ENCODE assay signal across 8 cellular contexts in genomic region chr17:57899822-57900221, GRCh38. TPM values are rescaled to one million over a fixed set of nuclear protein-coding genes. Genes with fewer than 3 reads are reported as not detected.
A peak's percentile ranks its signal among the peaks of the same experiment; 100 is the strongest.
DNase-seq lines count a peak whose midpoint lies in the region; ATAC-seq, FAIRE-seq and TF ChIP-seq lines count a peak whose summit lies in the region.

No MANE protein-coding gene starts in this region.

- H3K79me2 ChIP-seq in SK-N-SH (ENCODE audit: insufficient read depth), result peaks cover 89% of the 10 kb centered on the region

- peak in 5 of 8 donors; percentile 12 to 28 (median 20) for ATAC-seq in heart right ventricle
- no peak for ATAC-seq in GM21447 (IDR thresholded peaks at IDR 0.05; ENCODE audit: unreplicated experiment)

- no peaks in the 10 kb centered on the region for H4K20me1 ChIP-seq in SK-N-SH (ENCODE audit: insufficient read depth)

- TF ChIP-seq EP300 in SK-N-SH (IDR thresholded peaks at IDR 0.05; ENCODE audit: borderline replicate concordance in 1 of 2, low read depth in 1 of 2, low read length in 1 of 2), result no peak

- no peak for TF ChIP-seq RAD21 in SK-N-SH (IDR thresholded peaks at IDR 0.05; ENCODE audit: low read length)

- H3K4me2 ChIP-seq in SK-N-SH, result peak overlapping the region; percentile 48; the same call in 1 of the 2 replicates

- no peaks in the 10 kb centered on the region for H3K27me3 ChIP-seq in SK-N-SH (ENCODE audit: insufficient read depth)
- H3K27me3 ChIP-seq in heart right ventricle, result no peaks in the 10 kb centered on the region
- H3K27me3 ChIP-seq in small intestine (ENCODE audit: control insufficient read depth in 2 of 2, insufficient read depth in 2 of 2, low read length in 2 of 2), result no peaks in the 10 kb centered on the region

- H2AFZ ChIP-seq in SK-N-SH (ENCODE audit: low read depth), result no peak overlapping the region

- H3K9ac ChIP-seq in SK-N-SH, result peak overlapping the region; percentile 23; the same call in 1 of the 2 replicates

- no peaks in the 10 kb centered on the region for H3K9me2 ChIP-seq in SK-N-SH

- no peaks in the 10 kb centered on the region for H3K9me3 ChIP-seq in SK-N-SH
- no peaks in the 10 kb centered on the region for H3K9me3 ChIP-seq in heart right ventricle
- no peaks in the 10 kb centered on the region for H3K9me3 ChIP-seq in small intestine (ENCODE audit: control insufficient read depth, low read depth)

- TF ChIP-seq CTCF in SK-N-SH (IDR thresholded peaks at IDR 0.05) (no peak), heart right ventricle (IDR thresholded peaks at IDR 0.05) (no peak), GM13977 (IDR thresholded peaks at IDR 0.05; ENCODE audit: extremely low read depth, insufficient read depth, missing control alignments) (no peak)

- H3K4me1 ChIP-seq in SK-N-SH (ENCODE audit: control insufficient read depth in 1 of 2, insufficient read depth in 2 of 2, low read depth in 1 of 2, low read length in 1 of 2), result peaks cover 41 to 56% of the 10 kb centered on the region in 2 experiments; a peak in 3 of 4 replicates
- H3K4me1 ChIP-seq in heart right ventricle, result peaks cover 42 to 99% (median 83%) of the 10 kb centered on the region in 9 donors
- peaks cover 6 to 19% of the 10 kb centered on the region in 2 donors for H3K4me1 ChIP-seq in small intestine (ENCODE audit: control insufficient read depth in 2 of 2, insufficient read depth in 1 of 2, low read depth in 1 of 2, low read length in 1 of 2)

- WGBS in SK-N-SH (ENCODE audit: low lambda C conversion rate), result 97% methylated on average over 4 of the region's 4 CpGs
- 76 to 78% methylated on average over 4 of the region's 4 CpGs for WGBS in heart right ventricle, 2 donors
- 75 to 78% (median 77%) methylated on average over 4 of the region's 4 CpGs for WGBS in small intestine, 3 donors

- peaks cover 21% of the 10 kb centered on the region for H3F3A ChIP-seq in SK-N-SH (replicated peaks; ENCODE audit: insufficient read depth)

- no peaks in the 10 kb centered on the region for H3K36me3 ChIP-seq in SK-N-SH (replicated peaks in 1 of 2; ENCODE audit: control insufficient read depth in 1 of 2, insufficient read depth in 2 of 2, low read length in 1 of 2)
- peaks cover 0 to 5% (median 0%) of the 10 kb centered on the region in 9 donors for H3K36me3 ChIP-seq in heart right ventricle
- H3K36me3 ChIP-seq in small intestine (ENCODE audit: control insufficient read depth in 2 of 2, insufficient read depth in 2 of 2, low read length in 2 of 2), result no peaks in the 10 kb centered on the region

- peak; percentile 40 for FAIRE-seq in GM19239 (lab: Jason Lieb, UNC)
- no peak for FAIRE-seq in small intestine (lab: Jason Lieb, UNC)

- DNase-seq in GM19239 (ENCODE audit: insufficient read length, low spot score) (no peak), SK-N-SH (no peak), heart right ventricle (peak in 1 of 2 donors; percentile 44), small intestine (peak; percentile 81), GM19238 (ENCODE audit: insufficient read length, low spot score) (no peak), GM13977 (ENCODE audit: low spot score) (no peak)
- DNase-seq in activated CD8-positive, alpha-beta memory T cell treated with anti-CD3 and anti-CD28 coated beads, Interleukin-2, amount 50 U/mL, for 48 hours, result no peak

- in situ Hi-C loops in GM13977 (cut with MboI; ENCODE audit: low pct_unique_long_range_greater_than_20kb, low sequenced_read_pairs, unreplicated experiment), result loop anchor here (10.0 kb wide), 1 partner anchor 95 kb away; no protein-coding TSS in a partner anchor

- POLR2A ChIA-PET in SK-N-SH (lab: Yijun Ruan, JAX), result interaction anchor here (2.0 kb wide), 1 partner anchor 10 kb away, joined by 7 read pairs; no protein-coding TSS in a partner anchor

- peak overlapping the region; percentile 1 to 59; a peak in 2 of 4 replicates for H3K27ac ChIP-seq in SK-N-SH (ENCODE audit: low read depth in 2 of 2, low read length in 1 of 2)
- H3K27ac ChIP-seq in heart right ventricle, result peak overlapping the region; percentile 77 to 97 (median 90)
- H3K27ac ChIP-seq in small intestine (ENCODE audit: low read depth in 1 of 2, low read length in 1 of 2), result peak overlapping the region in 1 of 2 donors; percentile 85

- no peak overlapping the region for H3K4me3 ChIP-seq in SK-N-SH (ENCODE audit: low read depth in 2 of 2, low read length in 1 of 2)
- H3K4me3 ChIP-seq in heart right ventricle, result no peak overlapping the region
- no peak overlapping the region for H3K4me3 ChIP-seq in small intestine (ENCODE audit: low read depth in 1 of 2, low read length in 2 of 2)

- intact Hi-C loops in heart right ventricle (cut with DNase I), result loop anchor here in 2 of 10 donors (5.0 to 10.0 kb wide), 2 partner anchors 37 to 55 kb away; partner anchors contain the start of gene CUEDC1 (in 1 of the 2)

- CTCF ChIA-PET in SK-N-SH (lab: Yijun Ruan, JAX), result interaction anchor here (1.0 to 3.3 kb wide), 11 partner anchors 9 to 213 kb away, joined by 3 to 32 read pairs (median 4); partner anchors contain the start of gene CUEDC1

TF ChIP-seq in SK-N-SH, 30 proteins besides CTCF, POLR2A, EP300 and RAD21:
- no peak for TF ChIP-seq JUND (IDR thresholded peaks at IDR 0.05)
- no peak for TF ChIP-seq NRF1 (IDR thresholded peaks at IDR 0.05; ENCODE audit: low read depth, low read length)
- TF ChIP-seq MXI1 (IDR thresholded peaks at IDR 0.05; ENCODE audit: low read depth, low read length), result no peak
- TF ChIP-seq ELF1 (IDR thresholded peaks at IDR 0.05), result peak; percentile 88
- no peak for TF ChIP-seq USF1 (IDR thresholded peaks at IDR 0.05; ENCODE audit: borderline replicate concordance, low read depth)

RNA-seq across cellular contexts. Expression of gene MRPS23, which starts 50.0 kb away (rescaled TPM):
- 105 and 108 TPM in 2 replicates for polyA plus RNA-seq in SK-N-SH (2012; rRNA removed)
- polyA plus RNA-seq in SK-N-SH (2012; cell fraction: cytosol; rRNA removed), result 115 and 118 TPM in 2 replicates
- polyA plus RNA-seq in SK-N-SH (2012; cell fraction: nucleus; rRNA removed), result 37.9 and 51.5 TPM in 2 replicates
- 100 to 1,000 TPM in 2 of 10 donors, 10 to 100 TPM in 8; 61.2 to 103 (median 75.5) TPM for total RNA-seq in heart right ventricle
- polyA plus RNA-seq in heart right ventricle, result 100 to 1,000 TPM in 1 of 2 donors, 1 to 10 TPM in 1; 9.9 to 132 TPM
- 10 to 100 TPM; 15.4 to 49.8 (median 15.9) TPM for polyA plus RNA-seq in small intestine

RNA-seq across cellular contexts. Expression of gene CUEDC1, which starts 55.4 kb away (rescaled TPM):
- polyA plus RNA-seq in SK-N-SH (2012; rRNA removed) (50.3 and 58.9 TPM in 2 replicates), heart right ventricle (10 to 100 TPM; 26.9 to 33.1 TPM), small intestine (10 to 100 TPM in 1 of 3 donors, 1 to 10 TPM in 2; 1.6 to 14.9 (median 6.8) TPM)
- 25.4 and 31.6 TPM in 2 replicates for polyA plus RNA-seq in SK-N-SH (2012; cell fraction: cytosol; rRNA removed)
- 207 and 306 TPM in 2 replicates for polyA plus RNA-seq in SK-N-SH (2012; cell fraction: nucleus; rRNA removed)
- total RNA-seq in heart right ventricle, result 10 to 100 TPM; 38.3 to 65.0 (median 47.2) TPM
